Comparison of ENCODE assay signal across 24 cellular contexts in the genomic region with DNA sequence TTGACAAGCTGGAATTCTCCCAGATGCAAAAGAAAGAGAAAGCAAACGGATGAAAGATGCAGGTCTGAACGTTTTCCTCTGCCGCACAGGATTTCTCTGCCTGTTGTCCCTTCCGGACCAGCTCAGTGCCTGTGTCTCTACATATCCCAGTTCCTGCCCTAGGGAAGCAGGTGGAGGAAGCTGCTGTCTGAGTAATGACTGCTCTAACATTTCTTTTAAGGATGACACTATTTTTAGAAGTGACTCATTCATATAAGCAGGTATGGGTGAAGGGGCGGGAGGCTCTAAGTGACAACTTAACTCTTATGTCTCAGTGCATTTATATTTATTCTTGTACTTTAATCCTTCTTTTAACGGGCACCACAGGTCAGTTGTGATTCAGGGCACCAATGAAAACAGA.
DNase-seq lines count a peak whose midpoint lies in the region; ATAC-seq and TF ChIP-seq lines count a peak whose summit lies in the region.
"Had no signal": no experiment of that assay in that cellular context is flagged by ENCODE, and none has a peak within 500 bp of the region (broad histone marks: within the 10 kb centered on the region; RNA-seq: fewer than 3 reads in every experiment).

No MANE protein-coding gene starts in this region.

- no peak for TF ChIP-seq POLR2A in thyroid gland (IDR thresholded peaks at IDR 0.05)

- no peaks in the 10 kb centered on the region for H3K9me3 ChIP-seq in thyroid gland
- H3K9me3 ChIP-seq: SJSA1, tibial artery had no signal

- intact Hi-C loops in thyroid gland (cut with DNase I): no loop called here

- 17 to 33% methylated on average over 6 of the region's 6 CpGs for WGBS in thyroid gland, 2 donors

- POLR2A ChIA-PET in RWPE1 (lab: Yijun Ruan, JAX; ENCODE audit: low non-redundant PET): no interaction called here

- H3K4me1 ChIP-seq in thyroid gland: peaks cover 0 to 6% of the 10 kb centered on the region in 2 donors
- H3K4me1 ChIP-seq: SJSA1, tibial artery had no signal

- no peak overlapping the region for H3K27ac ChIP-seq in RWPE1
- no peak overlapping the region for H3K27ac ChIP-seq in epithelial cell of prostate
- no peak overlapping the region for H3K27ac ChIP-seq in thyroid gland
- H3K27ac ChIP-seq: 22Rv1, SJSA1, tibial artery had no signal

- no peaks in the 10 kb centered on the region for H3K27me3 ChIP-seq in thyroid gland
- H3K27me3 ChIP-seq: SJSA1, tibial artery had no signal

- TF ChIP-seq CTCF in RWPE1 (conservative IDR thresholded peaks at IDR 0.05; ENCODE audit: low read depth): no peak
- no peak for TF ChIP-seq CTCF in thyroid gland (IDR thresholded peaks at IDR 0.05)

- CTCF ChIA-PET in RWPE1 (lab: Yijun Ruan, JAX): no interaction called here

- no peak overlapping the region for H3K4me3 ChIP-seq in thyroid gland (replicated peaks in 1 of 3)
- H3K4me3 ChIP-seq: GM23338, SJSA1, smooth muscle cell, tibial artery had no signal

- ATAC-seq in HG02885 (IDR thresholded peaks at IDR 0.05; ENCODE audit: poor library complexity, unreplicated experiment): no peak
- ATAC-seq: activated CD8-positive, alpha-beta memory T cell treated with anti-CD3 and anti-CD28 coated beads, Interleukin-2, amount 10 ng/mL, durations not matched to agents 7 days and 5 days; activated naive CD4-positive, alpha-beta T cell treated with anti-CD3 and anti-CD28 coated beads, Interleukin-2, amount 50 U/mL, for 72 hours; GM23338; Panc1; stimulated activated memory B cell treated with anti-CD40 and anti-IgM and Interleukin-4, amounts not matched to agents 10 μg/mL and 1 μg/mL and 100 μg/mL, for 72 hours had no signal

- DNase-seq in DMS 273 (lab: John Stamatoyannopoulos, UW; ENCODE audit: unreplicated experiment) (peak; percentile 14), DMS 273 treated with DMSO at 0.1 percent for 48 hours (lab: John Stamatoyannopoulos, UW) (no peak), RWPE1 (ENCODE audit: low spot score) (peak; percentile 48), epithelial cell of prostate (ENCODE audit: low read depth, low spot score) (peak; percentile 12), thyroid gland (peak; percentile 7 to 15), NCI-H345 treated with DMSO at 0.1 percent for 48 hours (lab: John Stamatoyannopoulos, UW; ENCODE audit: unreplicated experiment) (no peak), NCI-H345 (lab: John Stamatoyannopoulos, UW) (no peak)
- DNase-seq: activated CD4-positive, alpha-beta T cell treated with anti-CD3 and anti-CD28 coated beads, Interleukin-2, amount 10 ng/mL, durations not matched to agents 7 days and 5 days; activated CD8-positive, alpha-beta memory T cell treated with anti-CD3 and anti-CD28 coated beads, Interleukin-2, amount 10 ng/mL, durations not matched to agents 7 days and 5 days; AML-193; CD8-positive, alpha-beta memory T cell; cerebellar nuclear complex; DND-41; effector CD8-positive, alpha-beta T cell; NCI-H2171 treated with DMSO at 0.1 percent for 48 hours; tibial artery had no signal

- H3K36me3 ChIP-seq in thyroid gland: no peaks in the 10 kb centered on the region
- H3K36me3 ChIP-seq: SJSA1, tibial artery had no signal

Comparison
In these comparisons a context has a peak if more than half of its experiments do, and no peak if none do; other contexts are left out.
1. DNase-seq: peak in DMS 273 (single experiment), RWPE1 (single experiment), epithelial cell of prostate (single experiment) and thyroid gland (2 of 2); none in DMS 273 treated with DMSO at 0.1 percent for 48 hours (single experiment), NCI-H345 treated with DMSO at 0.1 percent for 48 hours (single experiment) and NCI-H345 (single experiment).